ENCODE assay signal across 15 cellular contexts in the genomic region with DNA sequence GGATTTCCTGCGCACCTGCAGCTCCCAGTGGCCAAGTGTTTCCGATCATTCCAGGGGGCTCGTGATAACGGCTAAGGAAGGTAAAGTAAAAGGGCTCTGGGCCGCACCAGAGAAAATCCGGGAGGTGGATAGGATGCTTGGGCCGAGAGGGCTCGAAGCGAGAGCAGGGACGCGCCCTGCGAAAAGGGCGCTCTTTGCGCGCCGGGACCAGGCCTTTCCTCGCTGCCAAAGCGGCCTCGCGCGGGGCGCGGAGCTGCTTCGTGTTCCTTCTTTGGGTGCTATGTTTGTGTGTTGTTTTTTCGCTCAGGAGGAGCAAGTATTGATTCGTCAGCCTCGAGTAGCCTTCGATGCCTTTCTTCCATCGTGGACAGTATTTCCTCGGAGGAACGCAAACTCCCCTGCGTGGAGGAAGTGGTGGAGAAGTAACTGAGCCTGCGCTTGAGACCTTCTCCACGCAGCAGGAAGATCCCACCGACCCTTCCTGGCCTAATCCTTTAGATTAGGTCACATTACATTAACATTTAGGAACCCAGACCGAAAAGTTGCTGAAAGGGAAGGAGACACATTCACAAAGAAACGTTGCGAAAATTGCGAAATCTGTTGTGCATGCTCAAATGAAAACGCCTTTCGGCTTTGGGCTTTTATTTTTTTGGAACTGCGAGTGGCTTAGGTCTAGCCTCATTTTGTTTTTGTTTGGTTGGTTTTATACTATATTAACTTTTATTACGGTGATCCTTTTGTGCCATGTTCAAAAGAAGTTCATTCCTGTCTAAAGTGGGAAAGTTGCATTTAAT. TPM values are rescaled to one million over a fixed set of nuclear protein-coding genes. Genes with fewer than 3 reads are reported as not detected.
DNase-seq lines count a peak whose midpoint lies in the region; ATAC-seq and TF ChIP-seq lines count a peak whose summit lies in the region.
"Had no signal": no experiment of that assay in that cellular context is flagged by ENCODE, and none has a peak within 500 bp of the region (broad histone marks: within the 10 kb centered on the region; RNA-seq: fewer than 3 reads in every experiment).

No MANE protein-coding gene starts in this region.

- H3K27me3 ChIP-seq in mammary epithelial cell (ENCODE audit: insufficient read depth, low read length) (peaks cover 13% of the 10 kb centered on the region), mesendoderm (ENCODE audit: insufficient read depth, low read length, poor library complexity) (peaks cover 18% of the 10 kb centered on the region), thoracic aorta (replicated peaks; ENCODE audit: insufficient read depth) (no peaks in the 10 kb centered on the region)

- dilution Hi-C loops in mammary epithelial cell (cut with HindIII; ENCODE audit: low sequenced_read_pairs) = no loop called here

- CTCF ChIA-PET in mammary epithelial cell (lab: Charles Lee; ENCODE audit: low non-redundant PET) (no interaction called here), MCF 10A (lab: Yijun Ruan, JAX) (interaction anchor here (1.0 kb wide), 1 partner anchor 12 kb away, joined by 3 read pairs; no protein-coding TSS in a partner anchor)

- no peak overlapping the region for H2BK5ac ChIP-seq in mesendoderm (ENCODE audit: low read length)

- 33% methylated on average over 30 of the region's 43 CpGs for WGBS in mammary epithelial cell (ENCODE audit: low coverage, missing lambda C conversion rate)
- WGBS in mesendoderm (ENCODE audit: extremely low coverage, insufficient coverage, low lambda C conversion rate) = no CpG with 5 or more reads among the region's 43 CpGs

- BruUV-seq in mammary epithelial cell (replicated peaks; lab: Mats Ljungman, UMichigan) (no TSS peak), MCF 10A (replicated peaks; lab: Mats Ljungman, UMichigan) (no TSS peak)

- no peak for ATAC-seq in thoracic aorta (ENCODE audit: insufficient number of reproducible peaks, low FRiP score, low read depth)

- no peak for DNase-seq in mammary epithelial cell
- no peak for DNase-seq in MCF 10A (ENCODE audit: unreplicated experiment)
- no peak for DNase-seq in epithelial cell of proximal tubule (ENCODE audit: low read depth)
- DNase-seq in mesendoderm = peak; percentile 49
- no peak for DNase-seq in thoracic aorta (ENCODE audit: low spot score)
- DNase-seq in DMS153 treated with DMSO at 0.1 percent for 48 hours (lab: John Stamatoyannopoulos, UW; ENCODE audit: unreplicated experiment) = no peak
- DNase-seq in HuH-7 (ENCODE audit: low spot score) = no peak
- DNase-seq in substantia nigra (lab: John Stamatoyannopoulos, UW) = no peak
- DNase-seq: ACHN; activated CD4-positive, alpha-beta T cell treated with anti-CD3 and anti-CD28 coated beads for 1 hour; activated effector memory CD4-positive, alpha-beta T cell treated with Interleukin-2 at 50 U/mL for 16 hours; DND-41; NCI-H526 had no signal

- H4K20me1 ChIP-seq in mammary epithelial cell (ENCODE audit: insufficient read depth, low read length) = no peaks in the 10 kb centered on the region

- H3K9ac ChIP-seq in mammary epithelial cell (ENCODE audit: insufficient read depth, low read length) = no peak overlapping the region
- H3K9ac ChIP-seq in mesendoderm (ENCODE audit: low read length) = peak overlapping the region; percentile 4

- no peak overlapping the region for H3K27ac Mint-ChIP-seq in MCF 10A (ENCODE audit: low read depth, unreplicated experiment)

- no peak overlapping the region for H3K23ac ChIP-seq in mesendoderm (ENCODE audit: low read length)

- H4K8ac ChIP-seq in mesendoderm (ENCODE audit: low read depth, low read length) = no peak overlapping the region

- H3K4me3 ChIP-seq in mammary epithelial cell (replicated peaks in 1 of 3; ENCODE audit: insufficient read depth in 1 of 3, low read depth in 2 of 3, low read length in 3 of 3) (no peak overlapping the region), epithelial cell of proximal tubule (ENCODE audit: low read depth, low read length) (peak overlapping the region; percentile 33), mesendoderm (ENCODE audit: low read length) (no peak overlapping the region), thoracic aorta (peak overlapping the region; percentile 12)
- H3K4me3 ChIP-seq: coronary artery, SJSA1 had no signal

- H3K79me1 ChIP-seq in mesendoderm (ENCODE audit: low read length) = no peaks in the 10 kb centered on the region

- intact Hi-C loops in mammary epithelial cell (cut with micrococcal nuclease) (no loop called here), MCF 10A (cut with micrococcal nuclease) (no loop called here)

- H3K9me3 Mint-ChIP-seq in MCF 10A (ENCODE audit: unreplicated experiment) = no peaks in the 10 kb centered on the region

- no peaks in the 10 kb centered on the region for H3K79me2 ChIP-seq in mammary epithelial cell (ENCODE audit: insufficient read depth, low read length)
- no peaks in the 10 kb centered on the region for H3K79me2 ChIP-seq in mesendoderm (ENCODE audit: control insufficient read depth, insufficient read depth, low read length)

- H3K9me3 ChIP-seq in mammary epithelial cell (replicated peaks; ENCODE audit: insufficient read depth, low read length) (no peaks in the 10 kb centered on the region), thoracic aorta (no peaks in the 10 kb centered on the region)
- H3K9me3 ChIP-seq: SJSA1 had no signal

- H3K27ac ChIP-seq in mammary epithelial cell (ENCODE audit: insufficient read depth, low read depth, low read length) = no peak overlapping the region
- no peak overlapping the region for H3K27ac ChIP-seq in mesendoderm (ENCODE audit: low read depth, low read length)
- no peak overlapping the region for H3K27ac ChIP-seq in thoracic aorta
- H3K27ac ChIP-seq in substantia nigra (ENCODE audit: low read depth, low read length, poor library complexity, severe bottlenecking) = no peak overlapping the region
- H3K27ac ChIP-seq: coronary artery, SJSA1 had no signal

- no peak overlapping the region for H3K4me3 Mint-ChIP-seq in MCF 10A (ENCODE audit: unreplicated experiment)

- POLR2A ChIA-PET in MCF 10A (lab: Yijun Ruan, JAX) = no interaction called here

- H3K27me3 Mint-ChIP-seq in MCF 10A (ENCODE audit: insufficient read depth, unreplicated experiment) = peaks cover 4% of the 10 kb centered on the region

- TF ChIP-seq CTCF in mammary epithelial cell (conservative IDR thresholded peaks at IDR 0.05 in 1 of 2, IDR thresholded peaks at IDR 0.05 in 1 of 2; ENCODE audit: extremely low read depth in 1 of 2, insufficient read depth in 1 of 2, low read depth in 1 of 2, low read length in 2 of 2) (no peak), MCF 10A (IDR thresholded peaks at IDR 0.05; ENCODE audit: unreplicated experiment) (no peak), epithelial cell of proximal tubule (conservative IDR thresholded peaks at IDR 0.05; ENCODE audit: low read depth, low read length) (no peak), thoracic aorta (IDR thresholded peaks at IDR 0.05) (no peak)

- no peak overlapping the region for H3K4ac ChIP-seq in mesendoderm (ENCODE audit: low read depth, low read length)

- H3K36me3 Mint-ChIP-seq in MCF 10A (ENCODE audit: insufficient read depth, unreplicated experiment) = no peaks in the 10 kb centered on the region

- H2AFZ ChIP-seq in mammary epithelial cell (ENCODE audit: low read depth, low read length) = peak overlapping the region; percentile 51

- H3K4me1 ChIP-seq in mammary epithelial cell (ENCODE audit: insufficient read depth, low read length) (no peaks in the 10 kb centered on the region), mesendoderm (ENCODE audit: control insufficient read depth, low read depth, low read length) (no peaks in the 10 kb centered on the region), thoracic aorta (ENCODE audit: control insufficient read depth in 1 of 2, low read depth in 2 of 2) (peaks cover 3 to 12% of the 10 kb centered on the region in 2 donors)
- H3K4me1 ChIP-seq: SJSA1 had no signal

- no peak overlapping the region for H3K18ac ChIP-seq in mesendoderm (ENCODE audit: low read length)

- no peak overlapping the region for H2BK120ac ChIP-seq in mesendoderm (ENCODE audit: low read depth, low read length)

- no peak overlapping the region for H4K5ac ChIP-seq in mesendoderm (ENCODE audit: low read length)

- no peak overlapping the region for H2BK15ac ChIP-seq in mesendoderm (replicated peaks; ENCODE audit: low read depth)

- no peaks in the 10 kb centered on the region for H3K36me3 ChIP-seq in mammary epithelial cell (ENCODE audit: insufficient read depth, low read length)
- H3K36me3 ChIP-seq in mesendoderm (ENCODE audit: control insufficient read depth, insufficient read depth, low read length) = no peaks in the 10 kb centered on the region
- no peaks in the 10 kb centered on the region for H3K36me3 ChIP-seq in thoracic aorta
- H3K36me3 ChIP-seq: SJSA1 had no signal

- peak overlapping the region; percentile 59 for H3K56ac ChIP-seq in mesendoderm (ENCODE audit: low read length)

- H3K4me2 ChIP-seq in mammary epithelial cell (ENCODE audit: insufficient read depth, low read depth, low read length) = peak overlapping the region; percentile 11
- H3K4me2 ChIP-seq in mesendoderm (ENCODE audit: low read length) = peak overlapping the region; percentile 28

- no peak overlapping the region for H2AK5ac ChIP-seq in mesendoderm (ENCODE audit: low read length)

- in situ Hi-C loops in mammary epithelial cell (cut with MboI; ENCODE audit: low sequenced_read_pairs in 2 of 2) = no loop called here

- no peaks in the 10 kb centered on the region for H3K4me1 Mint-ChIP-seq in MCF 10A (ENCODE audit: insufficient read depth, unreplicated experiment)

RNA-seq across cellular contexts. Expression of gene MYF6, which starts 1.3 kb away (rescaled TPM):
- not detected for total RNA-seq in mammary epithelial cell
- not detected for polyA plus RNA-seq in mammary epithelial cell
- not detected for polyA minus RNA-seq in mammary epithelial cell
- total RNA-seq in MCF 10A (2022) = not detected in 2 replicates
- 0.14 TPM in 1 of 2 replicates, not detected in the other for total RNA-seq in epithelial cell of proximal tubule
- polyA plus RNA-seq in mesendoderm (2013, experiment 1 of 2) = 0.08 TPM
- 0.07 TPM for polyA plus RNA-seq in mesendoderm (2013, experiment 2 of 2)
- total RNA-seq in thoracic aorta = not detected
- total RNA-seq: SJSA1 had no signal

RNA-seq across cellular contexts. Expression of gene MYF5, which starts 8.0 kb away (rescaled TPM):
- total RNA-seq in mammary epithelial cell (not detected), MCF 10A (2022) (not detected in 2 replicates), epithelial cell of proximal tubule (not detected in 2 replicates), thoracic aorta (not detected)
- not detected for polyA plus RNA-seq in mammary epithelial cell
- polyA minus RNA-seq in mammary epithelial cell = not detected
- 0.04 TPM for polyA plus RNA-seq in mesendoderm (2013, experiment 1 of 2)
- 0.08 TPM for polyA plus RNA-seq in mesendoderm (2013, experiment 2 of 2)
- total RNA-seq: SJSA1 had no signal

Comparison
In these comparisons a context has a peak if more than half of its experiments do, and no peak if none do; other contexts are left out.
1. H3K4me3 ChIP-seq: peak in epithelial cell of proximal tubule (single experiment) and thoracic aorta (single experiment); none in mammary epithelial cell (0 of 3) and mesendoderm (single experiment).